Comparison of ENCODE assay signal across 10 cellular contexts in the genomic region with DNA sequence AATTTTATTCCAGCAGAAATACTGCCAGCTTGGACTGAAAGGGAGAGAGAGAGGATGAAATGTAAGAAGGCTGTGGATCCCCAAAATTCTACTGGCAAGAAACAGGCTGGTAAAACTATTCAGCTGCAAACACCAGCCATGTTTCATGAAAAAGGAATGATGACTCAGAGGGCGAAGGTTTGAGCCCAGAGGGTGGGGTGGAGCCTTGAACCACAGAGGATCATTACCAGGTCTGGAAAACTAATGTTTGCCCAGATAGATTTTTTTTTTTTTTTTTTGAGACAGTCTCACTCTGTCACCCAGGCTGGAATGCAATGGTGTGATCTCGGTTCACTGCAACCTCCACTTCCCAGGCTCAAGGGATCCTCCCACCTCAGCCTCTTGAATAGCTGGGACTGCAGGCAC. TPM values are rescaled to one million over a fixed set of nuclear protein-coding genes. Genes with fewer than 3 reads are reported as not detected.
DNase-seq lines count a peak whose midpoint lies in the region; ATAC-seq and TF ChIP-seq lines count a peak whose summit lies in the region.
"Had no signal": no experiment of that assay in that cellular context is flagged by ENCODE, and none has a peak within 500 bp of the region (broad histone marks: within the 10 kb centered on the region; RNA-seq: fewer than 3 reads in every experiment).

No MANE protein-coding gene starts in this region.

- TF ChIP-seq CTCF in HEK293 (tag by site-specific recombination; IDR thresholded peaks at IDR 0.05) (no peak), fibroblast of mammary gland (conservative IDR thresholded peaks at IDR 0.05; ENCODE audit: control insufficient read depth, insufficient read depth, low read depth, low read length) (no peak)

- H3K9ac ChIP-seq in skeletal muscle satellite cell (ENCODE audit: low read depth, low read length) = peak overlapping the region; percentile 36

- peak; percentile 95 for DNase-seq in RPMI7951 (ENCODE audit: low read depth)
- DNase-seq in fibroblast of mammary gland (ENCODE audit: low read depth) = peak; percentile 93
- DNase-seq in middle frontal gyrus (ENCODE audit: extremely low spot score, low spot score) = no peak
- no peak for DNase-seq in inferior parietal cortex (ENCODE audit: extremely low spot score)
- DNase-seq: psoas muscle had no signal

- CTCF ChIA-PET in HEK293 (lab: Yijun Ruan, JAX) = interaction anchor here (0.6 to 1.3 kb wide), 3 partner anchors 13 to 80 kb away, joined by 3 to 4 read pairs (median 4); no protein-coding TSS in a partner anchor

- H3K4me2 ChIP-seq in skeletal muscle satellite cell (ENCODE audit: low read length) = peak overlapping the region; percentile 31

- no peaks in the 10 kb centered on the region for H3K4me1 ChIP-seq in HEK293 (ENCODE audit: control insufficient read depth, insufficient read depth, low read length)
- peaks cover 19% of the 10 kb centered on the region for H3K4me1 ChIP-seq in skeletal muscle satellite cell (ENCODE audit: control insufficient read depth, insufficient read depth, low read length)
- H3K4me1 ChIP-seq: psoas muscle had no signal

- POLR2A ChIA-PET in HEK293 (lab: Yijun Ruan, JAX) = interaction anchor here (1.1 kb wide), 1 partner anchor 13 kb away, joined by 3 read pairs; no protein-coding TSS in a partner anchor

- H3K4me3 ChIP-seq in HEK293 (ENCODE audit: low read depth, low read length) (no peak overlapping the region), fibroblast of mammary gland (ENCODE audit: control insufficient read depth, low read depth, low read length) (no peak overlapping the region), skeletal muscle satellite cell (ENCODE audit: low read length) (peak overlapping the region; percentile 10)
- H3K4me3 ChIP-seq: cardiac muscle cell, psoas muscle had no signal

- H3K9me3 ChIP-seq in HEK293 (ENCODE audit: control insufficient read depth, insufficient read depth, low read depth, low read length) = no peaks in the 10 kb centered on the region
- peaks cover 5% of the 10 kb centered on the region for H3K9me3 ChIP-seq in skeletal muscle satellite cell (replicated peaks; ENCODE audit: low read length)
- H3K9me3 ChIP-seq: psoas muscle had no signal

- peaks cover 3% of the 10 kb centered on the region for H3K27me3 ChIP-seq in skeletal muscle satellite cell (ENCODE audit: control insufficient read depth, insufficient read depth, low read length)
- H3K27me3 ChIP-seq: cardiac muscle cell had no signal

- no peaks in the 10 kb centered on the region for H3K36me3 ChIP-seq in HEK293 (ENCODE audit: control insufficient read depth in 2 of 2, insufficient read depth in 1 of 2, low read length in 2 of 2)
- H3K36me3 ChIP-seq in skeletal muscle satellite cell (ENCODE audit: insufficient read depth, low read length) = no peaks in the 10 kb centered on the region
- H3K36me3 ChIP-seq: cardiac muscle cell had no signal

- ATAC-seq in HG02981 (IDR thresholded peaks at IDR 0.05; ENCODE audit: unreplicated experiment) (no peak), GM21381 (IDR thresholded peaks at IDR 0.05; ENCODE audit: unreplicated experiment) (no peak)

- no peak overlapping the region for H3K27ac ChIP-seq in HEK293 (ENCODE audit: extremely low read depth, low read depth, low read length)
- H3K27ac ChIP-seq: cardiac muscle cell, psoas muscle had no signal

TF ChIP-seq in HEK293, 187 proteins besides CTCF, POLR2A, EP300 and RAD21:
- TF ChIP-seq ZNF16 (tag by site-specific recombination; IDR thresholded peaks at IDR 0.05; ENCODE audit: low read depth) (no peak), SP7 (tag by site-specific recombination; IDR thresholded peaks at IDR 0.05) (peak; percentile 36; the same call in 1 of the 2 replicates), ZNF239 (tag by site-specific recombination; IDR thresholded peaks at IDR 0.05) (no peak), ZNF221 (tag by site-specific recombination; IDR thresholded peaks at IDR 0.05; ENCODE audit: borderline replicate concordance) (no peak)
- TF ChIP-seq, protein P1, sequence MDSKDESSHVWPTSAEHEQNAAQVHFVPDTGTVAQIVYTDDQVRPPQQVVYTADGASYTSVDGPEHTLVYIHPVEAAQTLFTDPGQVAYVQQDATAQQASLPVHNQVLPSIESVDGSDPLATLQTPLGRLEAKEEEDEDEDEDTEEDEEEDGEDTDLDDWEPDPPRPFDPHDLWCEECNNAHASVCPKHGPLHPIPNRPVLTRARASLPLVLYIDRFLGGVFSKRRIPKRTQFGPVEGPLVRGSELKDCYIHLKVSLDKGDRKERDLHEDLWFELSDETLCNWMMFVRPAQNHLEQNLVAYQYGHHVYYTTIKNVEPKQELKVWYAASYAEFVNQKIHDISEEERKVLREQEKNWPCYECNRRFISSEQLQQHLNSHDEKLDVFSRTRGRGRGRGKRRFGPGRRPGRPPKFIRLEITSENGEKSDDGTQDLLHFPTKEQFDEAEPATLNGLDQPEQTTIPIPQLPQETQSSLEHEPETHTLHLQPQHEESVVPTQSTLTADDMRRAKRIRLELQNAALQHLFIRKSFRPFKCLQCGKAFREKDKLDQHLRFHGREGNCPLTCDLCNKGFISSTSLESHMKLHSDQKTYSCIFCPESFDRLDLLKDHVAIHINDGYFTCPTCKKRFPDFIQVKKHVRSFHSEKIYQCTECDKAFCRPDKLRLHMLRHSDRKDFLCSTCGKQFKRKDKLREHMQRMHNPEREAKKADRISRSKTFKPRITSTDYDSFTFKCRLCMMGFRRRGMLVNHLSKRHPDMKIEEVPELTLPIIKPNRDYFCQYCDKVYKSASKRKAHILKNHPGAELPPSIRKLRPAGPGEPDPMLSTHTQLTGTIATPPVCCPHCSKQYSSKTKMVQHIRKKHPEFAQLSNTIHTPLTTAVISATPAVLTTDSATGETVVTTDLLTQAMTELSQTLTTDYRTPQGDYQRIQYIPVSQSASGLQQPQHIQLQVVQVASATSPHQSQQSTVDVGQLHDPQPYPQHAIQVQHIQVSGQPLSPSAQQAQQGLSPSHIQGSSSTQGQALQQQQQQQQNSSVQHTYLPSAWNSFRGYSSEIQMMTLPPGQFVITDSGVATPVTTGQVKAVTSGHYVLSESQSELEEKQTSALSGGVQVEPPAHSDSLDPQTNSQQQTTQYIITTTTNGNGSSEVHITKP (tag by site-specific recombination; IDR thresholded peaks at IDR 0.05) = 0 out of 2 replicates have a peak, but pooled peaks have one; percentile 25

RNA-seq across cellular contexts. Expression of a gene that starts 41.7 kb away (rescaled TPM):
- total RNA-seq in RPMI7951 (2014; rRNA removed; shearing (Covaris generic)) = 7.2 and 8.7 TPM in 2 replicates
- 8.1 and 10.7 TPM in 2 replicates for total RNA-seq in skeletal muscle satellite cell (2012; rRNA removed)

Comparison
In these comparisons a context has a peak if more than half of its experiments do, and no peak if none do; other contexts are left out.
1. DNase-seq: peak in RPMI7951 (single experiment) and fibroblast of mammary gland (single experiment); none in middle frontal gyrus (single experiment) and inferior parietal cortex (single experiment).